ENCODE assay signal across 1 cellular context in genomic region chr12:70319632-70320031, GRCh38.
TF ChIP-seq lines count a peak whose summit lies in the region.

No MANE protein-coding gene starts in this region.

TF ChIP-seq in HepG2, 621 proteins besides CTCF, POLR2A, EP300 and RAD21 (continued from another document):
- TF ChIP-seq RNF219 (CRISPR knock-in tag; IDR thresholded peaks at IDR 0.05) (no peak), ZNF567 (CRISPR knock-in tag; IDR thresholded peaks at IDR 0.05; ENCODE audit: borderline replicate concordance) (no peak), ZNF232 (CRISPR knock-in tag; IDR thresholded peaks at IDR 0.05; ENCODE audit: borderline replicate concordance) (no peak), ZNF576 (CRISPR knock-in tag; IDR thresholded peaks at IDR 0.05) (no peak), IRX3 (CRISPR knock-in tag; IDR thresholded peaks at IDR 0.05; ENCODE audit: borderline replicate concordance, low read depth) (no peak), IKZF5 (CRISPR knock-in tag; IDR thresholded peaks at IDR 0.05) (no peak), UBTF (CRISPR knock-in tag; IDR thresholded peaks at IDR 0.05) (no peak), GATAD1 (CRISPR knock-in tag; IDR thresholded peaks at IDR 0.05) (no peak), RFX5 (IDR thresholded peaks at IDR 0.05; ENCODE audit: low read depth, low read length) (no peak), MXD4 (CRISPR knock-in tag; IDR thresholded peaks at IDR 0.05) (no peak), HES4 (CRISPR knock-in tag; IDR thresholded peaks at IDR 0.05; ENCODE audit: borderline replicate concordance) (no peak)
